Comparison of ENCODE assay signal across 8 cellular contexts in genomic region chr17:36947922-36948716, GRCh38. TPM values are rescaled to one million over a fixed set of nuclear protein-coding genes. Genes with fewer than 3 reads are reported as not detected.
DNase-seq lines count a peak whose midpoint lies in the region; ATAC-seq and TF ChIP-seq lines count a peak whose summit lies in the region.

No MANE protein-coding gene starts in this region.

- H3K27ac ChIP-seq in skeletal muscle tissue (ENCODE audit: low read depth, low read length): peak overlapping the region; percentile 87

- ATAC-seq in HG03103 (IDR thresholded peaks at IDR 0.05; ENCODE audit: low read depth, unreplicated experiment) (peak; percentile 11), left cardiac atrium (peak; percentile 48 to 67), HG03571 (IDR thresholded peaks at IDR 0.05; ENCODE audit: unreplicated experiment) (no peak)

- BruUV-seq in Caco-2 (replicated peaks; lab: Mats Ljungman, UMichigan): TSS peak; percentile 82

- peaks cover 7% of the 10 kb centered on the region for H3K4me1 Mint-ChIP-seq in Caco-2 (ENCODE audit: low read depth, unreplicated experiment)
- H3K4me1 Mint-ChIP-seq in activated CD4-positive, alpha-beta memory T cell treated with anti-CD3 and anti-CD28 coated beads for 36 hours (ENCODE audit: low read depth): peaks cover 48% of the 10 kb centered on the region

- H3K27me3 ChIP-seq in Caco-2 (replicated peaks; ENCODE audit: control insufficient read depth, insufficient read depth, low read length): no peaks in the 10 kb centered on the region
- H3K27me3 ChIP-seq in skeletal muscle tissue (ENCODE audit: control insufficient read depth in 3 of 3, insufficient read depth in 3 of 3, low read length in 3 of 3): peaks cover 44 to 46% (median 45%) of the 10 kb centered on the region in 3 donors

- H3K4me3 Mint-ChIP-seq in Caco-2 (ENCODE audit: unreplicated experiment): peak overlapping the region; percentile 79
- H3K4me3 Mint-ChIP-seq in activated CD4-positive, alpha-beta memory T cell treated with anti-CD3 and anti-CD28 coated beads for 36 hours: peak overlapping the region; percentile 94

- H3K27me3 Mint-ChIP-seq in Caco-2 (ENCODE audit: insufficient read depth, unreplicated experiment): peaks cover 7% of the 10 kb centered on the region
- peaks cover 37% of the 10 kb centered on the region for H3K27me3 Mint-ChIP-seq in activated CD4-positive, alpha-beta memory T cell treated with anti-CD3 and anti-CD28 coated beads for 36 hours

- H3K9me3 ChIP-seq in Caco-2 (no peaks in the 10 kb centered on the region), skeletal muscle tissue (ENCODE audit: control insufficient read depth in 3 of 3, low read length in 3 of 3) (no peaks in the 10 kb centered on the region)

- no peaks in the 10 kb centered on the region for H3K9me3 Mint-ChIP-seq in Caco-2 (ENCODE audit: unreplicated experiment)
- H3K9me3 Mint-ChIP-seq in activated CD4-positive, alpha-beta memory T cell treated with anti-CD3 and anti-CD28 coated beads for 36 hours: no peaks in the 10 kb centered on the region

- DNase-seq in Caco-2 (no peak), left cardiac atrium (no peak), retina (no peak), SIG-M5 treated with dmso at 0.1 percent for 504 hours (lab: John Stamatoyannopoulos, UW; ENCODE audit: unreplicated experiment) (no peak)
- no peak for DNase-seq in activated CD4-positive, alpha-beta memory T cell treated with anti-CD3 and anti-CD28 coated beads for 36 hours

- H3K36me3 ChIP-seq in Caco-2 (ENCODE audit: control insufficient read depth, insufficient read depth, low read length): no peaks in the 10 kb centered on the region; the same call in 1 of the 2 replicates
- H3K36me3 ChIP-seq in skeletal muscle tissue (ENCODE audit: control insufficient read depth in 3 of 3, insufficient read depth in 3 of 3, low read length in 3 of 3): peaks cover 3 to 10% (median 4%) of the 10 kb centered on the region in 3 donors

- intact Hi-C loops in Caco-2 (cut with micrococcal nuclease; ENCODE audit: unreplicated experiment): loop anchor here (1.0 kb wide), 1 partner anchor 12 kb away; no protein-coding TSS in a partner anchor
- intact Hi-C loops in activated CD4-positive, alpha-beta memory T cell treated with anti-CD3 and anti-CD28 coated beads for 36 hours (cut with micrococcal nuclease): loop anchor here (5.0 to 10.0 kb wide), 5 partner anchors 79 to 797 kb away; partner anchors contain the start of gene HNF1B
- intact Hi-C loops in left cardiac atrium (cut with DNase I): no loop called here

- peaks cover 8% of the 10 kb centered on the region; the same call in 1 of the 2 replicates for H3K4me1 ChIP-seq in Caco-2
- H3K4me1 ChIP-seq in skeletal muscle tissue (ENCODE audit: control insufficient read depth in 3 of 3, insufficient read depth in 3 of 3, low read length in 3 of 3): peaks cover 8 to 27% (median 18%) of the 10 kb centered on the region in 3 donors

- POLR2A ChIA-PET in Caco-2 (lab: Charles Lee): interaction anchor here (0.6 to 1.3 kb wide), 2 partner anchors 11 to 411 kb away, joined by 3 to 4 read pairs; partner anchors contain the start of gene LHX1
- POLR2A ChIA-PET in activated CD4-positive, alpha-beta memory T cell treated with anti-CD3 and anti-CD28 coated beads for 36 hours (lab: Charles Lee): interaction anchor here (0.5 to 2.1 kb wide), 6 partner anchors 9 to 339 kb away, joined by 3 to 9 read pairs (median 4); partner anchors contain the start of gene LHX1

- CTCF ChIA-PET in Caco-2 (lab: Charles Lee): no interaction called here
- CTCF ChIA-PET in activated CD4-positive, alpha-beta memory T cell treated with anti-CD3 and anti-CD28 coated beads for 36 hours (lab: Charles Lee): interaction anchor here (0.7 to 2.1 kb wide), 4 partner anchors 14 to 345 kb away, joined by 3 to 7 read pairs (median 4); no protein-coding TSS in a partner anchor

- H3K27ac Mint-ChIP-seq in Caco-2 (ENCODE audit: unreplicated experiment): peak overlapping the region; percentile 74
- H3K27ac Mint-ChIP-seq in activated CD4-positive, alpha-beta memory T cell treated with anti-CD3 and anti-CD28 coated beads for 36 hours: peak overlapping the region; percentile 89

- H3K4me3 ChIP-seq in Caco-2 (ENCODE audit: low read depth, low read length) (peak overlapping the region; percentile 91), skeletal muscle tissue (ENCODE audit: low read length in 3 of 3) (peak overlapping the region; percentile 85 to 95 (median 85))

- peak overlapping the region; percentile 35 to 90 (median 64) for H3K9ac ChIP-seq in skeletal muscle tissue (ENCODE audit: low read depth in 1 of 3, low read length in 3 of 3)

- TF ChIP-seq CTCF in Caco-2 (IDR thresholded peaks at IDR 0.05; ENCODE audit: insufficient read depth in 1 of 2, low read depth in 1 of 2, low read length in 1 of 2, severe bottlenecking in 1 of 2, unreplicated experiment in 1 of 2): no peak

- peaks cover 42% of the 10 kb centered on the region for H3K36me3 Mint-ChIP-seq in Caco-2 (ENCODE audit: insufficient read depth, unreplicated experiment)
- H3K36me3 Mint-ChIP-seq in activated CD4-positive, alpha-beta memory T cell treated with anti-CD3 and anti-CD28 coated beads for 36 hours: peaks cover 31% of the 10 kb centered on the region

RNA-seq across cellular contexts. Expression of gene AATF, which starts 0.6 kb away (rescaled TPM):
- total RNA-seq in Caco-2 (2022) (81.7 and 87.6 TPM in 2 replicates), left cardiac atrium (10 to 100 TPM; 24.8 to 27.2 TPM), skeletal muscle tissue (11.5 TPM)
- 10 to 100 TPM; 85.6 to 89.1 TPM for total RNA-seq in activated CD4-positive, alpha-beta memory T cell treated with anti-CD3 and anti-CD28 coated beads for 36 hours

RNA-seq across cellular contexts. Expression of gene LHX1, which starts 10.8 kb away (rescaled TPM):
- total RNA-seq in Caco-2 (2022) (0.37 TPM in 1 of 2 replicates, not detected in the other), left cardiac atrium (not detected), skeletal muscle tissue (not detected)
- total RNA-seq in activated CD4-positive, alpha-beta memory T cell treated with anti-CD3 and anti-CD28 coated beads for 36 hours: under 1 TPM in 1 of 2 experiments, not detected in 1; 0.17 TPM

Comparison
In these comparisons a context has a peak if more than half of its experiments do, and no peak if none do; other contexts are left out.
1. intact Hi-C loops: an anchor here in Caco-2 (1.0 kb wide) and activated CD4-positive, alpha-beta memory T cell treated with anti-CD3 and anti-CD28 coated beads for 36 hours (5.0 to 10.0 kb wide); none called in left cardiac atrium.